Comparison of ENCODE assay signal across 13 cellular contexts in genomic region chr13:24178847-24179845, GRCh38. TPM values are rescaled to one million over a fixed set of nuclear protein-coding genes. Genes with fewer than 3 reads are reported as not detected.
A peak's percentile ranks its signal among the peaks of the same experiment; 100 is the strongest.
DNase-seq lines count a peak whose midpoint lies in the region; TF ChIP-seq lines count a peak whose summit lies in the region.
"Had no signal": no experiment of that assay in that cellular context is flagged by ENCODE, and none has a peak within 500 bp of the region (broad histone marks: within the 10 kb centered on the region; RNA-seq: fewer than 3 reads in every experiment).

No MANE protein-coding gene starts in this region.

- TF ChIP-seq CTCF in astrocyte of the spinal cord (IDR thresholded peaks at IDR 0.05; ENCODE audit: low read depth, low read length) = no peak

- DNase-seq in NCI-H510A treated with DMSO at 0.1 percent for 48 hours (lab: John Stamatoyannopoulos, UW) (peak; percentile 6), NCI-H510A (lab: John Stamatoyannopoulos, UW) (no peak), M059J (ENCODE audit: low read depth) (peak; percentile 31), astrocyte of the spinal cord (ENCODE audit: low read depth, low spot score) (peak; percentile 75), iris pigment epithelial cell (ENCODE audit: low read depth) (peak; percentile 47), NCI-H345 (lab: John Stamatoyannopoulos, UW) (no peak), head of caudate nucleus (no peak), NCI-H82 (lab: John Stamatoyannopoulos, UW) (no peak)
- DNase-seq: COR-L47, NCI-H187, tibial artery, WERI-Rb-1 had no signal

- no peak overlapping the region for H3K4me3 ChIP-seq in astrocyte of the spinal cord (ENCODE audit: low read depth, low read length)
- H3K4me3 ChIP-seq: SJSA1, tibial artery had no signal

- intact Hi-C loops in head of caudate nucleus (cut with DNase I) = no loop called here

- in situ Hi-C loops in astrocyte of the spinal cord (cut with HindIII; ENCODE audit: low sequenced_read_pairs) = no loop called here

RNA-seq across cellular contexts. Expression of gene SPATA13, which starts 18.6 kb away (rescaled TPM):
- 4.1 and 7.1 TPM in 2 replicates for total RNA-seq in M059J (2014; rRNA removed; shearing (Covaris generic))

Comparison
In these comparisons a context has a peak if more than half of its experiments do, and no peak if none do; other contexts are left out.
1. DNase-seq: peak in NCI-H510A treated with DMSO at 0.1 percent for 48 hours (single experiment), M059J (single experiment), astrocyte of the spinal cord (single experiment) and iris pigment epithelial cell (single experiment); none in NCI-H510A (single experiment), NCI-H345 (single experiment), head of caudate nucleus (0 of 42) and NCI-H82 (single experiment).